1 cellular context compared by ENCODE assay signal in genomic region chr20:25227317-25227831, GRCh38.
TF ChIP-seq lines count a peak whose summit lies in the region.

No MANE protein-coding gene starts in this region.

TF ChIP-seq in HEK293, 187 proteins besides CTCF, POLR2A, EP300 and RAD21 (continued from another document):
- TF ChIP-seq, protein P1, sequence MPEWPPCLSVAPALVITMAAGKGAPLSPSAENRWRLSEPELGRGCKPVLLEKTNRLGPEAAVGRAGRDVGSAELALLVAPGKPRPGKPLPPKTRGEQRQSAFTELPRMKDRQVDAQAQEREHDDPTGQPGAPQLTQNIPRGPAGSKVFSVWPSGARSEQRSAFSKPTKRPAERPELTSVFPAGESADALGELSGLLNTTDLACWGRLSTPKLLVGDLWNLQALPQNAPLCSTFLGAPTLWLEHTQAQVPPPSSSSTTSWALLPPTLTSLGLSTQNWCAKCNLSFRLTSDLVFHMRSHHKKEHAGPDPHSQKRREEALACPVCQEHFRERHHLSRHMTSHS (tag by site-specific recombination; IDR thresholded peaks at IDR 0.05), result no peak
- TF ChIP-seq ZNF544 (tag by site-specific recombination; IDR thresholded peaks at IDR 0.05) (no peak), ZNF792 (tag by site-specific recombination; IDR thresholded peaks at IDR 0.05) (no peak), ZNF654 (tag by site-specific recombination; IDR thresholded peaks at IDR 0.05; ENCODE audit: low read depth) (no peak), ZNF664 (tag by site-specific recombination; IDR thresholded peaks at IDR 0.05) (no peak), SETDB1 (IDR thresholded peaks at IDR 0.05; ENCODE audit: insufficient read length, low read length) (peak; percentile 27), REST (tag by site-specific recombination; IDR thresholded peaks at IDR 0.05) (no peak), MZF1 (tag by site-specific recombination; IDR thresholded peaks at IDR 0.05; ENCODE audit: borderline replicate concordance) (no peak), ZNF521 (tag by site-specific recombination; IDR thresholded peaks at IDR 0.05) (no peak), ZNF626 (tag by site-specific recombination; IDR thresholded peaks at IDR 0.05) (no peak), ZIC2 (tag by site-specific recombination; IDR thresholded peaks at IDR 0.05) (no peak), ZBTB26 (tag by site-specific recombination; optimal IDR thresholded peaks at IDR 0.05) (no peak), IKZF3 (tag by site-specific recombination; IDR thresholded peaks at IDR 0.05) (no peak), ZNF112 (tag by site-specific recombination; IDR thresholded peaks at IDR 0.05) (no peak), ZNF133 (tag by site-specific recombination; IDR thresholded peaks at IDR 0.05) (no peak), TCF7L2 (IDR thresholded peaks at IDR 0.05; ENCODE audit: borderline replicate concordance, low read depth, low read length) (no peak), ZFHX2 (tag by site-specific recombination; conservative IDR thresholded peaks at IDR 0.05) (no peak), ZNF785 (tag by site-specific recombination; IDR thresholded peaks at IDR 0.05) (no peak), ZNF473 (tag by site-specific recombination; IDR thresholded peaks at IDR 0.05) (no peak), ZBTB20 (tag by site-specific recombination; IDR thresholded peaks at IDR 0.05) (no peak), RBAK (tag by site-specific recombination; IDR thresholded peaks at IDR 0.05) (no peak)
- TF ChIP-seq, protein P2, sequence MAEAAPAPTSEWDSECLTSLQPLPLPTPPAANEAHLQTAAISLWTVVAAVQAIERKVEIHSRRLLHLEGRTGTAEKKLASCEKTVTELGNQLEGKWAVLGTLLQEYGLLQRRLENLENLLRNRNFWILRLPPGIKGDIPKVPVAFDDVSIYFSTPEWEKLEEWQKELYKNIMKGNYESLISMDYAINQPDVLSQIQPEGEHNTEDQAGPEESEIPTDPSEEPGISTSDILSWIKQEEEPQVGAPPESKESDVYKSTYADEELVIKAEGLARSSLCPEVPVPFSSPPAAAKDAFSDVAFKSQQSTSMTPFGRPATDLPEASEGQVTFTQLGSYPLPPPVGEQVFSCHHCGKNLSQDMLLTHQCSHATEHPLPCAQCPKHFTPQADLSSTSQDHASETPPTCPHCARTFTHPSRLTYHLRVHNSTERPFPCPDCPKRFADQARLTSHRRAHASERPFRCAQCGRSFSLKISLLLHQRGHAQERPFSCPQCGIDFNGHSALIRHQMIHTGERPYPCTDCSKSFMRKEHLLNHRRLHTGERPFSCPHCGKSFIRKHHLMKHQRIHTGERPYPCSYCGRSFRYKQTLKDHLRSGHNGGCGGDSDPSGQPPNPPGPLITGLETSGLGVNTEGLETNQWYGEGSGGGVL (tag by site-specific recombination; IDR thresholded peaks at IDR 0.05), result no peak
- TF ChIP-seq, protein P3, sequence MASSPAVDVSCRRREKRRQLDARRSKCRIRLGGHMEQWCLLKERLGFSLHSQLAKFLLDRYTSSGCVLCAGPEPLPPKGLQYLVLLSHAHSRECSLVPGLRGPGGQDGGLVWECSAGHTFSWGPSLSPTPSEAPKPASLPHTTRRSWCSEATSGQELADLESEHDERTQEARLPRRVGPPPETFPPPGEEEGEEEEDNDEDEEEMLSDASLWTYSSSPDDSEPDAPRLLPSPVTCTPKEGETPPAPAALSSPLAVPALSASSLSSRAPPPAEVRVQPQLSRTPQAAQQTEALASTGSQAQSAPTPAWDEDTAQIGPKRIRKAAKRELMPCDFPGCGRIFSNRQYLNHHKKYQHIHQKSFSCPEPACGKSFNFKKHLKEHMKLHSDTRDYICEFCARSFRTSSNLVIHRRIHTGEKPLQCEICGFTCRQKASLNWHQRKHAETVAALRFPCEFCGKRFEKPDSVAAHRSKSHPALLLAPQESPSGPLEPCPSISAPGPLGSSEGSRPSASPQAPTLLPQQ (tag by site-specific recombination; IDR thresholded peaks at IDR 0.05), result 0 out of 2 replicates have a peak, but pooled peaks have one; percentile 40
- TF ChIP-seq, protein P4, sequence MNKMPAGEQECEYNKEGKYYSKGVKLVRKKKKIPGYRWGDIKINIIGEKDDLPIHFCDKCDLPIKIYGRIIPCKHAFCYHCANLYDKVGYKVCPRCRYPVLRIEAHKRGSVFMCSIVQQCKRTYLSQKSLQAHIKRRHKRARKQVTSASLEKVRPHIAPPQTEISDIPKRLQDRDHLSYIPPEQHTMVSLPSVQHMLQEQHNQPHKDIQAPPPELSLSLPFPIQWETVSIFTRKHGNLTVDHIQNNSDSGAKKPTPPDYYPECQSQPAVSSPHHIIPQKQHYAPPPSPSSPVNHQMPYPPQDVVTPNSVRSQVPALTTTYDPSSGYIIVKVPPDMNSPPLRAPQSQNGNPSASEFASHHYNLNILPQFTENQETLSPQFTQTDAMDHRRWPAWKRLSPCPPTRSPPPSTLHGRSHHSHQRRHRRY (tag by site-specific recombination; IDR thresholded peaks at IDR 0.05), result no peak
